Comparison of ENCODE assay signal across 9 cellular contexts in the genomic region with DNA sequence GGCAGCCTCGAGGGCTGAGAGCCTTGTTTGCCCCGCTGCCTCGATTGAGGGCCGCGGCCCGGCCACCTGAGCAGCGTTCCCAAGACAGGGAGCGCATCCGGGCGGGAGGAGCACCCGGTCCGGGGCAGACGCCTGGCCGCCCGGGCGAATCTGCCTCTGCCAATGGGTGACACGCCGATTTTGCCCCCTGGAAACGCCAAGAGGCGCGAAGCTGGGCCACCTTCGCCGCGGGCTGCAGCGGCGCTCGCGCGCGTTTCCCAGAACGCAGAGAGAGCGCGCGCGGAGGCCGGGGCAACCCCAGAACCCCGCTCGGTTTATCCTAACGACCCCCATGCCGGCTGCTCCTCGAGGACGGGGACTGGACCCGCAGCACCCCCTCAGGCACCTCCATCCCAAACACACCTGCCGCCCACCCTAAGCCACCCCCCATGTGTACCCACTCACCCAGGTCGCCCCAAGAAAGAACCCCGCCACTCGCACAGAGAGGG. TPM values are rescaled to one million over a fixed set of nuclear protein-coding genes. Genes with fewer than 3 reads are reported as not detected.
A peak's percentile ranks its signal among the peaks of the same experiment; 100 is the strongest.
DNase-seq lines count a peak whose midpoint lies in the region; ATAC-seq and TF ChIP-seq lines count a peak whose summit lies in the region.
"Had no signal": no experiment of that assay in that cellular context is flagged by ENCODE, and none has a peak within 500 bp of the region (broad histone marks: within the 10 kb centered on the region; RNA-seq: fewer than 3 reads in every experiment).

No MANE protein-coding gene starts in this region.

- H3K27ac ChIP-seq in heart right ventricle (no peak overlapping the region), mesodermal cell (ENCODE audit: low read depth, low read length, severe bottlenecking) (no peak overlapping the region), uterus (no peak overlapping the region)

- TF ChIP-seq POLR2A in uterus (IDR thresholded peaks at IDR 0.05), result no peak

- H3K36me3 ChIP-seq in heart right ventricle, result no peaks in the 10 kb centered on the region
- H3K36me3 ChIP-seq in mesodermal cell (ENCODE audit: control insufficient read depth, insufficient read depth, low read length), result no peaks in the 10 kb centered on the region
- H3K36me3 ChIP-seq in uterus, result no peaks in the 10 kb centered on the region

- H3K4me3 ChIP-seq in heart right ventricle, result peak overlapping the region in 9 of 10 donors; percentile 7 to 39 (median 26)
- peak overlapping the region; percentile 31 for H3K4me3 ChIP-seq in mesodermal cell (ENCODE audit: extremely low read depth, insufficient read depth, low read length, poor library complexity, severe bottlenecking)
- H3K4me3 ChIP-seq in uterus, result peak overlapping the region; percentile 3 to 29

- intact Hi-C loops in heart right ventricle (cut with DNase I), result no loop called here
- intact Hi-C loops in Right ventricle myocardium superior (cut with DNase I), result no loop called here
- intact Hi-C loops in uterus (cut with DNase I; ENCODE audit: low total_unique reads), result no loop called here

- 6 to 9% methylated on average over 24 to 47 of the region's 47 CpGs for WGBS in heart right ventricle, 2 donors
- WGBS in mesodermal cell (ENCODE audit: insufficient coverage in 2 of 2), 2 experiments, result 0 to 1% methylated on average over 11 to 14 of the region's 47 CpGs

- peak in 1 of 8 donors; percentile 34 for ATAC-seq in heart right ventricle
- no peak for ATAC-seq in Right ventricle myocardium superior (ENCODE audit: poor library complexity)

- no peaks in the 10 kb centered on the region for H3K9me3 ChIP-seq in heart right ventricle
- no peaks in the 10 kb centered on the region for H3K9me3 ChIP-seq in mesodermal cell (ENCODE audit: control insufficient read depth, low read length)
- no peaks in the 10 kb centered on the region for H3K9me3 ChIP-seq in uterus

- peaks cover 0 to 6% (median 0%) of the 10 kb centered on the region in 9 donors for H3K4me1 ChIP-seq in heart right ventricle
- H3K4me1 ChIP-seq in mesodermal cell (ENCODE audit: control insufficient read depth, insufficient read depth, low read length, poor library complexity, severe bottlenecking), result no peaks in the 10 kb centered on the region
- no peaks in the 10 kb centered on the region for H3K4me1 ChIP-seq in uterus

- TF ChIP-seq CTCF in heart right ventricle (IDR thresholded peaks at IDR 0.05) (no peak), uterus (IDR thresholded peaks at IDR 0.05) (no peak)

- DNase-seq in heart right ventricle (no peak), Right ventricle myocardium superior (no peak), astrocyte of the hippocampus (ENCODE audit: low read depth, low spot score) (peak; percentile 6), uterus (no peak), C1 segment of cervical spinal cord (lab: John Stamatoyannopoulos, UW) (no peak), activated gamma-delta T cell treated with Interleukin-2 at 50 U/mL for 16 hours (no peak), Kasumi-1 (lab: John Stamatoyannopoulos, UW) (no peak)
- DNase-seq: SIG-M5 had no signal

- peaks cover 0 to 59% (median 0%) of the 10 kb centered on the region in 7 donors for H3K27me3 ChIP-seq in heart right ventricle
- peaks cover 3 to 10% of the 10 kb centered on the region in 2 donors for H3K27me3 ChIP-seq in uterus

RNA-seq across cellular contexts. Expression of gene MAP7D2, which starts 0.6 kb away (rescaled TPM):
- total RNA-seq in heart right ventricle (under 1 TPM; 0.19 to 0.82 (median 0.38) TPM), Right ventricle myocardium superior (0.40 TPM), uterus (1 to 10 TPM in 1 of 4 donors, under 1 TPM in 2, not detected in 1; 0.55 to 1.2 (median 0.88) TPM)
- polyA plus RNA-seq in heart right ventricle, result under 1 TPM; 0.03 to 0.73 TPM
- polyA plus RNA-seq in mesodermal cell (2013, experiment 1 of 2), result 0.41 TPM
- polyA plus RNA-seq in mesodermal cell (2013, experiment 2 of 2), result 0.66 TPM

RNA-seq across cellular contexts. Expression of gene EIF1AX, which starts 25.5 kb away (rescaled TPM):
- total RNA-seq in heart right ventricle (100 to 1,000 TPM in 1 of 10 donors, 10 to 100 TPM in 9; 46.0 to 107 (median 59.0) TPM), Right ventricle myocardium superior (58.3 TPM), uterus (10 to 100 TPM; 34.1 to 91.7 (median 80.2) TPM)
- polyA plus RNA-seq in heart right ventricle, result 10 to 100 TPM; 17.8 to 59.8 TPM
- 58.1 TPM for polyA plus RNA-seq in mesodermal cell (2013, experiment 1 of 2)
- polyA plus RNA-seq in mesodermal cell (2013, experiment 2 of 2), result 61.1 TPM
